Comparison of ENCODE assay signal across 1 cellular context in genomic region chr17:6643460-6644125, GRCh38.
A peak's percentile ranks its signal among the peaks of the same experiment; 100 is the strongest.
TF ChIP-seq lines count a peak whose summit lies in the region.

No MANE protein-coding gene starts in this region.

TF ChIP-seq in HepG2, 621 proteins besides CTCF, POLR2A, EP300 and RAD21:
- TF ChIP-seq ZNF350 (CRISPR knock-in tag; IDR thresholded peaks at IDR 0.05; ENCODE audit: borderline replicate concordance, low read depth) (no peak), POLR2AphosphoS2 (IDR thresholded peaks at IDR 0.05; ENCODE audit: low read depth, low read length) (0 out of 2 replicates have a peak, but pooled peaks have one; percentile 43)
TF ChIP-seq in HepG2: peak in this region for 1.
